ENCODE assay signal across 26 cellular contexts in the genomic region with DNA sequence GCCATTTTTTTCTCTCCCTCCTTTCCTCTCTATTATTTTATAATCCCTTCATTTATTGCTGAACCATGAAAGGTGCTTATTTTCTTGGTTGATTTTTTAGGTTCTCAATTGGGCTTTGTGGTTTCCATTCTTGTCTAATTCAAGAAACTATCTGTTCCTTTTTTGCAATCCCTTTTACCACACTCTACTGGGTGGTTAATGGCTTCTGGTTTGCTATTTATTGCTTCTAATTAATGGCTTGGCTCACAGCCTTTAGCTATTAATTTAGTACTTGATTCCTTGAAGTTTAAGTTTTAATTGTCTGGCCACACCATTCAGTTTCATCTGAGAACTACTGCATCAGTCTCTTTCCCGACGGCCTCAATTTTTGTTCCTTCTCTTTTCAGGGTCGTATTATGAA. TPM values are rescaled to one million over a fixed set of nuclear protein-coding genes. Genes with fewer than 3 reads are reported as not detected.
"Had no signal": no experiment of that assay in that cellular context is flagged by ENCODE, and none has a peak within 500 bp of the region (broad histone marks: within the 10 kb centered on the region; RNA-seq: fewer than 3 reads in every experiment).

No MANE protein-coding gene starts in this region.

- H3K27ac ChIP-seq: SK-N-MC, VCaP had no signal

- DNase-seq: activated CD4-positive, alpha-beta memory T cell treated with anti-CD3 and anti-CD28 coated beads for 36 hours; activated CD4-positive, alpha-beta T cell treated with anti-CD3 and anti-CD28 coated beads, Interleukin-2, amount 10 ng/mL, durations not matched to agents 7 days and 5 days; activated CD4-positive, CD25-positive, alpha-beta regulatory T cell; activated CD8-positive, alpha-beta memory T cell treated with anti-CD3 and anti-CD28 coated beads for 24 hours; activated effector memory CD4-positive, alpha-beta T cell treated with anti-CD3 and anti-CD28 coated beads, Interleukin-2, amount 50 U/mL, for 16 hours; activated naive CD4-positive, alpha-beta T cell treated with Interleukin-2 at 50 U/mL for 16 hours; activated naive CD8-positive, alpha-beta T cell treated with anti-CD3 and anti-CD28 coated beads, Interleukin-2, amount 50 U/mL, for 24 hours; activated T-cell treated with anti-CD3 and anti-CD28 coated beads, Interleukin-2, amount 50 U/mL, for 4 hours; amygdala; KBM-7; NCI-H2029; NCI-H2107; NCI-H2171 treated with DMSO at 0.1 percent for 48 hours; NCI-H226; NCI-H526; NCI-H774; SIG-M5; T-cell; T-helper 2 cell; T1000 had no signal

- H3K4me3 ChIP-seq: SK-N-MC had no signal

- ATAC-seq: activated naive CD4-positive, alpha-beta T cell treated with anti-CD3 and anti-CD28 coated beads, Interleukin-2, amount 50 U/mL, for 72 hours; activated naive CD8-positive, alpha-beta T cell treated with anti-CD3 and anti-CD28 coated beads, Interleukin-2, amount 50 U/mL, for 24 hours; activated T-cell treated with anti-CD3 and anti-CD28 coated beads, Interleukin-2, amount 50 U/mL, for 4 hours; T-cell had no signal

RNA-seq across cellular contexts. Expression of a gene that starts 5.6 kb away (rescaled TPM):
- total RNA-seq: activated CD4-positive, alpha-beta memory T cell treated with anti-CD3 and anti-CD28 coated beads for 36 hours; activated CD4-positive, alpha-beta T cell treated with anti-CD3 and anti-CD28 coated beads, Interleukin-2, amount 10 ng/mL, durations not matched to agents 7 days and 5 days; activated naive CD4-positive, alpha-beta T cell treated with anti-CD3 and anti-CD28 coated beads, Interleukin-2, amount 50 U/mL, for 72 hours; NCI-H460; OCI-LY7; RPMI7951 had no signal
